Comparison of ENCODE assay signal across 9 cellular contexts in genomic region chr16:57299009-57299718, GRCh38. TPM values are rescaled to one million over a fixed set of nuclear protein-coding genes. Genes with fewer than 3 reads are reported as not detected.
DNase-seq lines count a peak whose midpoint lies in the region; ATAC-seq, FAIRE-seq and TF ChIP-seq lines count a peak whose summit lies in the region.
"Had no signal": no experiment of that assay in that cellular context is flagged by ENCODE, and none has a peak within 500 bp of the region (broad histone marks: within the 10 kb centered on the region; RNA-seq: fewer than 3 reads in every experiment).

No MANE protein-coding gene starts in this region.

- no peak overlapping the region for H3K4me3 Mint-ChIP-seq in neural crest cell
- H3K4me3 Mint-ChIP-seq: stimulated activated naive CD8-positive, alpha-beta T cell treated with anti-CD3 and anti-CD28 coated beads, Interleukin-15, Interleukin-2, amounts not matched to agents 100 ng/mL and 50 ng/mL, for 24 hours had no signal

- H3K9me3 Mint-ChIP-seq in neural crest cell, result no peaks in the 10 kb centered on the region
- H3K9me3 Mint-ChIP-seq: stimulated activated naive CD8-positive, alpha-beta T cell treated with anti-CD3 and anti-CD28 coated beads, Interleukin-15, Interleukin-2, amounts not matched to agents 100 ng/mL and 50 ng/mL, for 24 hours had no signal

- H3K36me3 Mint-ChIP-seq in neural crest cell (ENCODE audit: low read depth), result no peaks in the 10 kb centered on the region

- H3K27ac Mint-ChIP-seq in neural crest cell (ENCODE audit: unreplicated experiment), result no peak overlapping the region
- H3K27ac Mint-ChIP-seq: stimulated activated naive CD8-positive, alpha-beta T cell treated with anti-CD3 and anti-CD28 coated beads, Interleukin-15, Interleukin-2, amounts not matched to agents 100 ng/mL and 50 ng/mL, for 24 hours had no signal

- H3K4me1 Mint-ChIP-seq in neural crest cell, result peaks cover 3% of the 10 kb centered on the region

- ATAC-seq in GM19372 (IDR thresholded peaks at IDR 0.05; ENCODE audit: low read depth, unreplicated experiment) (peak; percentile 19), HG03432 (IDR thresholded peaks at IDR 0.05; ENCODE audit: unreplicated experiment) (peak; percentile 30)

- FAIRE-seq in D721Med (lab: Jason Lieb, UNC), result no peak

- H3K27me3 Mint-ChIP-seq in neural crest cell (ENCODE audit: low read depth), result peaks cover 3% of the 10 kb centered on the region

- TF ChIP-seq CTCF in epithelial cell of proximal tubule (conservative IDR thresholded peaks at IDR 0.05; ENCODE audit: low read depth, low read length) (no peak), neural crest cell (conservative IDR thresholded peaks at IDR 0.05) (no peak), D721Med (IDR thresholded peaks at IDR 0.05; ENCODE audit: insufficient read depth, missing control alignments) (no peak)

- DNase-seq in Caki2 (ENCODE audit: low read depth) (peak; percentile 87), RPMI8226 (peak; percentile 77), epithelial cell of proximal tubule (ENCODE audit: low read depth) (peak; percentile 67), neural crest cell (ENCODE audit: low read depth, low spot score) (peak; percentile 47), D721Med (ENCODE audit: insufficient read length, low spot score) (no peak), NCI-H2171 treated with DMSO at 0.1 percent for 48 hours (lab: John Stamatoyannopoulos, UW) (no peak)

- H3K4me3 ChIP-seq in epithelial cell of proximal tubule (ENCODE audit: low read depth, low read length), result peak overlapping the region; percentile 62

- in situ Hi-C loops in Caki2 (cut with HindIII; ENCODE audit: low pct_unique_long_range_greater_than_20kb, low sequenced_read_pairs), result no loop called here

RNA-seq across cellular contexts. Expression of gene PLLP, which starts 14.7 kb away (rescaled TPM):
- total RNA-seq in Caki2 (2014; rRNA removed; shearing (Covaris generic); ENCODE audit: low replicate concordance), result 17.0 and 21.3 TPM in 2 replicates
- total RNA-seq in epithelial cell of proximal tubule (2.5 and 6.1 TPM in 2 replicates), neural crest cell (0.79 and 0.84 TPM in 2 replicates)

RNA-seq across cellular contexts. Expression of gene ARL2BP, which starts 54.1 kb away (rescaled TPM):
- total RNA-seq in Caki2 (2014; rRNA removed; shearing (Covaris generic); ENCODE audit: low replicate concordance), result 134 and 155 TPM in 2 replicates
- total RNA-seq in epithelial cell of proximal tubule (44.6 and 55.7 TPM in 2 replicates), neural crest cell (62.6 and 63.9 TPM in 2 replicates)

RNA-seq across cellular contexts. Expression of gene CCL22, which starts 59.4 kb away (rescaled TPM):
- not detected in 2 replicates for total RNA-seq in Caki2 (2014; rRNA removed; shearing (Covaris generic); ENCODE audit: low replicate concordance)
- total RNA-seq in epithelial cell of proximal tubule, result not detected in 2 replicates
- total RNA-seq in neural crest cell, result not detected in 2 replicates

Comparison
In these comparisons a context has a peak if more than half of its experiments do, and no peak if none do; other contexts are left out.
1. DNase-seq: peak in Caki2 (single experiment), RPMI8226 (single experiment), epithelial cell of proximal tubule (single experiment) and neural crest cell (single experiment); none in D721Med (single experiment) and NCI-H2171 treated with DMSO at 0.1 percent for 48 hours (single experiment).